In genomic region chr9:131773911-131774379, GRCh38 we compare ENCODE assay signal across 1 cellular context.
TF ChIP-seq lines count a peak whose summit lies in the region.

No MANE protein-coding gene starts in this region.

TF ChIP-seq in GM12878, 131 proteins besides CTCF, POLR2A, EP300 and RAD21 (continued from another document):
- no peak for TF ChIP-seq E2F8 (IDR thresholded peaks at IDR 0.05; ENCODE audit: low read depth, partially characterized antibody)
